ENCODE assay signal across 28 cellular contexts in genomic region chr3:132090921-132091320, GRCh38. TPM values are rescaled to one million over a fixed set of nuclear protein-coding genes. Genes with fewer than 3 reads are reported as not detected.
DNase-seq lines count a peak whose midpoint lies in the region; ATAC-seq and TF ChIP-seq lines count a peak whose summit lies in the region.
"Had no signal": no experiment of that assay in that cellular context is flagged by ENCODE, and none has a peak within 500 bp of the region (broad histone marks: within the 10 kb centered on the region; RNA-seq: fewer than 3 reads in every experiment).

No MANE protein-coding gene starts in this region.

- H3K36me3 ChIP-seq in HEK293 (ENCODE audit: control insufficient read depth in 2 of 2, insufficient read depth in 1 of 2, low read length in 2 of 2), result no peaks in the 10 kb centered on the region
- H3K36me3 ChIP-seq in osteoblast (ENCODE audit: insufficient read depth, low read length), result no peaks in the 10 kb centered on the region
- H3K36me3 ChIP-seq: gastroesophageal sphincter, spleen, tibial nerve had no signal

- POLR2A ChIA-PET in HEK293 (lab: Yijun Ruan, JAX), result no interaction called here

- H4K20me1 ChIP-seq in osteoblast (ENCODE audit: insufficient read depth, low read length), result no peaks in the 10 kb centered on the region

- H3K4me3 ChIP-seq in HEK293 (ENCODE audit: low read depth, low read length) (no peak overlapping the region), fibroblast of the aortic adventitia (ENCODE audit: low read depth, low read length) (no peak overlapping the region), osteoblast (ENCODE audit: insufficient read depth, low read length) (no peak overlapping the region)
- H3K4me3 ChIP-seq: gastroesophageal sphincter, spleen, tibial nerve had no signal

- DNase-seq in astrocyte of the hippocampus (ENCODE audit: low read depth, low spot score) (peak; percentile 22), fibroblast of the aortic adventitia (ENCODE audit: low read depth) (peak; percentile 4), osteoblast (ENCODE audit: insufficient read length, low spot score, missing footprints) (peak; percentile 57), CD1c-positive myeloid dendritic cell (ENCODE audit: extremely low spot score) (no peak), NOMO-1 treated with dmso at 0.1 percent for 144 hours (lab: John Stamatoyannopoulos, UW; ENCODE audit: unreplicated experiment) (no peak)
- DNase-seq: activated CD4-positive, alpha-beta memory T cell treated with anti-CD3 and anti-CD28 coated beads, Interleukin-2, amount 10 ng/mL, durations not matched to agents 7 days and 5 days; activated effector memory CD4-positive, alpha-beta T cell treated with anti-CD3 and anti-CD28 coated beads, Interleukin-2, amount 50 U/mL, for 16 hours; AML-193; COR-L47; DMS79; GOT3; kidney glomerular epithelial cell; naive thymus-derived CD8-positive, alpha-beta T cell; NCI-H146; NCI-H748 treated with DMSO at 0.1 percent for 48 hours; OCI-M1; Right ventricle myocardium superior; spleen; stimulated activated CD4-positive, alpha-beta T cell treated with anti-CD3 and anti-CD28 coated beads, Interleukin-4, amount 100 ng/mL, for 1 hour; stimulated activated naive CD8-positive, alpha-beta T cell treated with anti-CD3 and anti-CD28 coated beads, Interleukin-15, Interleukin-2, amounts not matched to agents 100 U/mL and 50 U/mL, for 24 hours; SW 1271 had no signal

- no peak overlapping the region for H2AFZ ChIP-seq in osteoblast (ENCODE audit: low read length)

- H3K79me2 ChIP-seq in osteoblast (ENCODE audit: insufficient read depth, low read length), result no peaks in the 10 kb centered on the region

- TF ChIP-seq CTCF in HEK293 (tag by site-specific recombination; IDR thresholded peaks at IDR 0.05) (no peak), fibroblast of the aortic adventitia (IDR thresholded peaks at IDR 0.05; ENCODE audit: insufficient read depth, low read length) (no peak), osteoblast (IDR thresholded peaks at IDR 0.05; ENCODE audit: extremely low read depth, low read depth, low read length) (no peak)

- no peak for ATAC-seq in GM21619 (IDR thresholded peaks at IDR 0.05; ENCODE audit: unreplicated experiment)
- ATAC-seq in HG02798 (IDR thresholded peaks at IDR 0.05; ENCODE audit: poor library complexity, unreplicated experiment), result no peak
- ATAC-seq: activated CD4-positive, CD25-positive, alpha-beta regulatory T cell treated with anti-CD3 and anti-CD28 coated beads, Interleukin-2, amount 50 U/mL, for 24 hours; gastroesophageal sphincter; naive thymus-derived CD8-positive, alpha-beta T cell; stimulated activated naive CD8-positive, alpha-beta T cell treated with anti-CD3 and anti-CD28 coated beads, Interleukin-15, Interleukin-2, amounts not matched to agents 100 U/mL and 50 U/mL, for 24 hours had no signal

- no peaks in the 10 kb centered on the region for H3K27me3 ChIP-seq in osteoblast (ENCODE audit: insufficient read depth, low read length)
- H3K27me3 ChIP-seq: gastroesophageal sphincter, spleen, tibial nerve had no signal

- no peaks in the 10 kb centered on the region for H3K9me3 ChIP-seq in HEK293 (ENCODE audit: control insufficient read depth, insufficient read depth, low read depth, low read length)
- no peaks in the 10 kb centered on the region for H3K9me3 ChIP-seq in osteoblast (ENCODE audit: low read depth, low read length)
- H3K9me3 ChIP-seq: gastroesophageal sphincter, spleen, tibial nerve had no signal

- H3K27ac ChIP-seq in HEK293 (ENCODE audit: extremely low read depth, low read depth, low read length) (no peak overlapping the region), osteoblast (ENCODE audit: low read depth, low read length) (no peak overlapping the region)
- H3K27ac ChIP-seq: gastroesophageal sphincter, spleen, tibial nerve had no signal

- H3K4me2 ChIP-seq in osteoblast (ENCODE audit: insufficient read depth, low read length), result no peak overlapping the region

- no peaks in the 10 kb centered on the region for H3K4me1 ChIP-seq in HEK293 (ENCODE audit: control insufficient read depth, insufficient read depth, low read length)
- no peaks in the 10 kb centered on the region for H3K4me1 ChIP-seq in osteoblast (ENCODE audit: insufficient read depth, low read length)
- H3K4me1 ChIP-seq: gastroesophageal sphincter, spleen, tibial nerve had no signal

- CTCF ChIA-PET in HEK293 (lab: Yijun Ruan, JAX), result no interaction called here

TF ChIP-seq in HEK293, 187 proteins besides CTCF, POLR2A, EP300 and RAD21:
- TF ChIP-seq ZBTB48 (tag by site-specific recombination; IDR thresholded peaks at IDR 0.05), result no peak
- TF ChIP-seq ZFHX2 (tag by site-specific recombination; conservative IDR thresholded peaks at IDR 0.05), result peak; percentile 58
- TF ChIP-seq EGR2 (tag by site-specific recombination; IDR thresholded peaks at IDR 0.05; ENCODE audit: low read depth), result peak; percentile 74
TF ChIP-seq in HEK293: peak in this region for 2.

RNA-seq across cellular contexts. Expression of gene CPNE4, which starts 56.1 kb away (rescaled TPM):
- total RNA-seq in fibroblast of the aortic adventitia (ENCODE audit: low replicate concordance) (not detected in 2 replicates), osteoblast (not detected in 2 replicates)
- total RNA-seq: activated CD4-positive, alpha-beta memory T cell treated with anti-CD3 and anti-CD28 coated beads, Interleukin-2, amount 10 ng/mL, durations not matched to agents 7 days and 5 days; gastroesophageal sphincter; naive thymus-derived CD8-positive, alpha-beta T cell; osteocyte had no signal

Comparison
In these comparisons a context has a peak if more than half of its experiments do, and no peak if none do; other contexts are left out.
1. DNase-seq: peak in astrocyte of the hippocampus (single experiment), fibroblast of the aortic adventitia (single experiment) and osteoblast (single experiment); none in CD1c-positive myeloid dendritic cell (single experiment) and NOMO-1 treated with dmso at 0.1 percent for 144 hours (single experiment).